1 cellular context compared by ENCODE assay signal in the genomic region with DNA sequence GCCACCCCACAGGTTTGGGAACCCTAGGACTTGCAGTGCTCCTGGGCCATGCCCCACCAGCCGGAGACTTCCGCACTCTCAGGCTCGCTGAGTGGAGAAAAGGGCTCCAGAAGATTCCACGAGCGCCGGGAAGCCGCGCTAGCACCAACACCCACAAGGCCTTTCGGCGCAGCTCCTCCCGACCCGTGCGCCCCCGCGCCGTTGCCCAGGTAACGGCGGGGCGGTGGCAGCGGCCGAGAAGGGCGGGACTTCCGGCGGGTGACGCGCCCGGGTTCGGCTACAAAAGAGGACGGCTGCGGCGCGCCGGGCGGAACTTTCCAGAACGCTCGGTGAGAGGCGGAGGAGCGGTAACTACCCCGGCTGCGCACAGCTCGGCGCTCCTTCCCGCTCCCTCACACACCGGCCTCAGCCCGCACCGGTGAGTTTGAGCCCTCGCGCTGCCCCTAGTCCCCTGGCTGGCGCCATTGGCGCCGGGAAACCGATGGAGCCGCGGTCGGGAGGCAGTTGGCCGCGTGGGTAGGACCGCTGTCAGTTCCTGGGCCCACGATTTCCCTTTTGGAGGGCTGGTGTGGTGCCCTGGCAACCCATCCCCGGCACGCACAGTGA.
TF ChIP-seq lines count a peak whose summit lies in the region.

A gene (plus strand): TSS at position 308 of the 606 bp plus-strand sequence. CDS start 1,212 bp downstream, outside the sequence.

TF ChIP-seq in K562, 482 proteins besides CTCF, POLR2A, EP300 and RAD21 (continued from another document and continues in another):
- TF ChIP-seq, protein P1, sequence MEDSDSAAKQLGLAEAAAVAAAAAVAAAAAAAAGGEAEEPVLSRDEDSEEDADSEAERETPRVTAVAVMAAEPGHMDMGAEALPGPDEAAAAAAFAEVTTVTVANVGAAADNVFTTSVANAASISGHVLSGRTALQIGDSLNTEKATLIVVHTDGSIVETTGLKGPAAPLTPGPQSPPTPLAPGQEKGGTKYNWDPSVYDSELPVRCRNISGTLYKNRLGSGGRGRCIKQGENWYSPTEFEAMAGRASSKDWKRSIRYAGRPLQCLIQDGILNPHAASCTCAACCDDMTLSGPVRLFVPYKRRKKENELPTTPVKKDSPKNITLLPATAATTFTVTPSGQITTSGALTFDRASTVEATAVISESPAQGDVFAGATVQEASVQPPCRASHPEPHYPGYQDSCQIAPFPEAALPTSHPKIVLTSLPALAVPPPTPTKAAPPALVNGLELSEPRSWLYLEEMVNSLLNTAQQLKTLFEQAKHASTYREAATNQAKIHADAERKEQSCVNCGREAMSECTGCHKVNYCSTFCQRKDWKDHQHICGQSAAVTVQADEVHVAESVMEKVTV (CRISPR knock-in tag; IDR thresholded peaks at IDR 0.05) = no peak
- TF ChIP-seq HIVEP1 (CRISPR knock-in tag; IDR thresholded peaks at IDR 0.05) (no peak), FOXK1 (CRISPR knock-in tag; IDR thresholded peaks at IDR 0.05; ENCODE audit: borderline replicate concordance) (0 out of 2 replicates have a peak, but pooled peaks have one; percentile 17), TGIF2 (CRISPR knock-in tag; IDR thresholded peaks at IDR 0.05) (0 out of 2 replicates have a peak, but pooled peaks have one; percentile 20), KAT8 (IDR thresholded peaks at IDR 0.05; ENCODE audit: low read depth) (no peak), ZZZ3 (IDR thresholded peaks at IDR 0.05) (no peak), PCBP2 (IDR thresholded peaks at IDR 0.05; ENCODE audit: low read depth, low read length, poor library complexity, severe bottlenecking) (peak; percentile 38), PURB (CRISPR knock-in tag; IDR thresholded peaks at IDR 0.05; ENCODE audit: low read depth) (no peak), GATAD2A (IDR thresholded peaks at IDR 0.05) (no peak), ZKSCAN8 (CRISPR knock-in tag; IDR thresholded peaks at IDR 0.05) (no peak), POLR2AphosphoS5 (IDR thresholded peaks at IDR 0.05; ENCODE audit: control insufficient read depth, insufficient read depth, low read depth, low read length) (peak; percentile 92), NCOA1 (IDR thresholded peaks at IDR 0.05; ENCODE audit: low read depth) (no peak), GABPB2 (CRISPR knock-in tag; conservative IDR thresholded peaks at IDR 0.05) (no peak), SMAD3 (CRISPR knock-in tag; conservative IDR thresholded peaks at IDR 0.05) (no peak), ARID2 (IDR thresholded peaks at IDR 0.05) (no peak), POU5F1 (IDR thresholded peaks at IDR 0.05; ENCODE audit: borderline replicate concordance, low read depth, low read length, partially characterized antibody) (no peak), MCM5 (IDR thresholded peaks at IDR 0.05; ENCODE audit: low read depth) (no peak), FUS (optimal IDR thresholded peaks at IDR 0.05; ENCODE audit: low read depth, low read length) (peak; percentile 64), ZNF780A (CRISPR knock-in tag; IDR thresholded peaks at IDR 0.05) (no peak), SMARCC2 (IDR thresholded peaks at IDR 0.05; ENCODE audit: low read depth) (no peak), HNRNPL (IDR thresholded peaks at IDR 0.05; ENCODE audit: low read depth, low read length) (peak; percentile 35; the same call in 1 of the 2 replicates), GATA2 (CRISPR knock-in tag; IDR thresholded peaks at IDR 0.05) (no peak), TEAD2 (tag; IDR thresholded peaks at IDR 0.05) (no peak), EZH2 (IDR thresholded peaks at IDR 0.05; ENCODE audit: borderline replicate concordance, low read depth, low read length) (no peak), IRF2 (CRISPR knock-in tag; IDR thresholded peaks at IDR 0.05) (no peak), CBFB (CRISPR knock-in tag; IDR thresholded peaks at IDR 0.05) (no peak), MYNN (IDR thresholded peaks at IDR 0.05) (no peak), MYNN (CRISPR knock-in tag; IDR thresholded peaks at IDR 0.05) (no peak), GATAD2B (IDR thresholded peaks at IDR 0.05; ENCODE audit: borderline replicate concordance) (no peak), KDM5B (IDR thresholded peaks at IDR 0.05; ENCODE audit: insufficient replicate concordance, low read depth, low read length) (peak; percentile 97), HMG20A (CRISPR knock-in tag; conservative IDR thresholded peaks at IDR 0.05) (no peak), CBFA2T3 (IDR thresholded peaks at IDR 0.05) (no peak), PHB2 (IDR thresholded peaks at IDR 0.05; ENCODE audit: low read depth) (no peak), PTBP1 (IDR thresholded peaks at IDR 0.05; ENCODE audit: low read depth, low read length) (no peak), CHD2 (IDR thresholded peaks at IDR 0.05; ENCODE audit: low read depth, low read length) (no peak), SMARCA4 (IDR thresholded peaks at IDR 0.05) (no peak), ZNF699 (CRISPR knock-in tag; IDR thresholded peaks at IDR 0.05; ENCODE audit: insufficient replicate concordance) (no peak), SLC30A9 (CRISPR knock-in tag; IDR thresholded peaks at IDR 0.05) (no peak), ZNF431 (CRISPR knock-in tag; IDR thresholded peaks at IDR 0.05) (no peak), ZFP30 (CRISPR knock-in tag; IDR thresholded peaks at IDR 0.05; ENCODE audit: borderline replicate concordance) (no peak), SREBF1 (IDR thresholded peaks at IDR 0.05; ENCODE audit: borderline replicate concordance, low read depth, low read length) (no peak), ZNF76 (CRISPR knock-in tag; IDR thresholded peaks at IDR 0.05; ENCODE audit: borderline replicate concordance) (no peak), POLR3G (IDR thresholded peaks at IDR 0.05; ENCODE audit: extremely low read depth, insufficient read length, insufficient replicate concordance) (no peak), BCOR (IDR thresholded peaks at IDR 0.05) (no peak), ZNF311 (CRISPR knock-in tag; IDR thresholded peaks at IDR 0.05) (no peak), DACH1 (IDR thresholded peaks at IDR 0.05; ENCODE audit: partially characterized antibody) (no peak), ZNF324 (CRISPR knock-in tag; IDR thresholded peaks at IDR 0.05) (no peak), ZNF707 (CRISPR knock-in tag; conservative IDR thresholded peaks at IDR 0.05) (no peak), KAT2B (IDR thresholded peaks at IDR 0.05; ENCODE audit: low read depth, low read length) (no peak), SAFB2 (IDR thresholded peaks at IDR 0.05; ENCODE audit: borderline replicate concordance, low read depth, low read length, severe bottlenecking) (no peak), EGR1 (conservative IDR thresholded peaks at IDR 0.05) (peak; percentile 94), CREM (IDR thresholded peaks at IDR 0.05; ENCODE audit: low read depth) (peak; percentile 85), KLF1 (tag; IDR thresholded peaks at IDR 0.05) (peak; percentile 66; the same call in 1 of the 2 replicates)
- TF ChIP-seq, protein P2, sequence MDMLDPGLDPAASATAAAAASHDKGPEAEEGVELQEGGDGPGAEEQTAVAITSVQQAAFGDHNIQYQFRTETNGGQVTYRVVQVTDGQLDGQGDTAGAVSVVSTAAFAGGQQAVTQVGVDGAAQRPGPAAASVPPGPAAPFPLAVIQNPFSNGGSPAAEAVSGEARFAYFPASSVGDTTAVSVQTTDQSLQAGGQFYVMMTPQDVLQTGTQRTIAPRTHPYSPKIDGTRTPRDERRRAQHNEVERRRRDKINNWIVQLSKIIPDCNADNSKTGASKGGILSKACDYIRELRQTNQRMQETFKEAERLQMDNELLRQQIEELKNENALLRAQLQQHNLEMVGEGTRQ (CRISPR knock-in tag; IDR thresholded peaks at IDR 0.05) = no peak
- TF ChIP-seq, protein P3, sequence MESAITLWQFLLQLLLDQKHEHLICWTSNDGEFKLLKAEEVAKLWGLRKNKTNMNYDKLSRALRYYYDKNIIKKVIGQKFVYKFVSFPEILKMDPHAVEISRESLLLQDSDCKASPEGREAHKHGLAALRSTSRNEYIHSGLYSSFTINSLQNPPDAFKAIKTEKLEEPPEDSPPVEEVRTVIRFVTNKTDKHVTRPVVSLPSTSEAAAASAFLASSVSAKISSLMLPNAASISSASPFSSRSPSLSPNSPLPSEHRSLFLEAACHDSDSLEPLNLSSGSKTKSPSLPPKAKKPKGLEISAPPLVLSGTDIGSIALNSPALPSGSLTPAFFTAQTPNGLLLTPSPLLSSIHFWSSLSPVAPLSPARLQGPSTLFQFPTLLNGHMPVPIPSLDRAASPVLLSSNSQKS (CRISPR knock-in tag; IDR thresholded peaks at IDR 0.05) = no peak
- TF ChIP-seq, protein P4, sequence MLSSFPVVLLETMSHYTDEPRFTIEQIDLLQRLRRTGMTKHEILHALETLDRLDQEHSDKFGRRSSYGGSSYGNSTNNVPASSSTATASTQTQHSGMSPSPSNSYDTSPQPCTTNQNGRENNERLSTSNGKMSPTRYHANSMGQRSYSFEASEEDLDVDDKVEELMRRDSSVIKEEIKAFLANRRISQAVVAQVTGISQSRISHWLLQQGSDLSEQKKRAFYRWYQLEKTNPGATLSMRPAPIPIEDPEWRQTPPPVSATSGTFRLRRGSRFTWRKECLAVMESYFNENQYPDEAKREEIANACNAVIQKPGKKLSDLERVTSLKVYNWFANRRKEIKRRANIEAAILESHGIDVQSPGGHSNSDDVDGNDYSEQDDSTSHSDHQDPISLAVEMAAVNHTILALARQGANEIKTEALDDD (IDR thresholded peaks at IDR 0.05) = no peak
- TF ChIP-seq, protein P5, sequence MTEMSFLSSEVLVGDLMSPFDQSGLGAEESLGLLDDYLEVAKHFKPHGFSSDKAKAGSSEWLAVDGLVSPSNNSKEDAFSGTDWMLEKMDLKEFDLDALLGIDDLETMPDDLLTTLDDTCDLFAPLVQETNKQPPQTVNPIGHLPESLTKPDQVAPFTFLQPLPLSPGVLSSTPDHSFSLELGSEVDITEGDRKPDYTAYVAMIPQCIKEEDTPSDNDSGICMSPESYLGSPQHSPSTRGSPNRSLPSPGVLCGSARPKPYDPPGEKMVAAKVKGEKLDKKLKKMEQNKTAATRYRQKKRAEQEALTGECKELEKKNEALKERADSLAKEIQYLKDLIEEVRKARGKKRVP (CRISPR knock-in tag; IDR thresholded peaks at IDR 0.05) = no peak
- TF ChIP-seq, protein P6, sequence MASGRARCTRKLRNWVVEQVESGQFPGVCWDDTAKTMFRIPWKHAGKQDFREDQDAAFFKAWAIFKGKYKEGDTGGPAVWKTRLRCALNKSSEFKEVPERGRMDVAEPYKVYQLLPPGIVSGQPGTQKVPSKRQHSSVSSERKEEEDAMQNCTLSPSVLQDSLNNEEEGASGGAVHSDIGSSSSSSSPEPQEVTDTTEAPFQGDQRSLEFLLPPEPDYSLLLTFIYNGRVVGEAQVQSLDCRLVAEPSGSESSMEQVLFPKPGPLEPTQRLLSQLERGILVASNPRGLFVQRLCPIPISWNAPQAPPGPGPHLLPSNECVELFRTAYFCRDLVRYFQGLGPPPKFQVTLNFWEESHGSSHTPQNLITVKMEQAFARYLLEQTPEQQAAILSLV (tag; IDR thresholded peaks at IDR 0.05) = no peak
- TF ChIP-seq, protein P7, sequence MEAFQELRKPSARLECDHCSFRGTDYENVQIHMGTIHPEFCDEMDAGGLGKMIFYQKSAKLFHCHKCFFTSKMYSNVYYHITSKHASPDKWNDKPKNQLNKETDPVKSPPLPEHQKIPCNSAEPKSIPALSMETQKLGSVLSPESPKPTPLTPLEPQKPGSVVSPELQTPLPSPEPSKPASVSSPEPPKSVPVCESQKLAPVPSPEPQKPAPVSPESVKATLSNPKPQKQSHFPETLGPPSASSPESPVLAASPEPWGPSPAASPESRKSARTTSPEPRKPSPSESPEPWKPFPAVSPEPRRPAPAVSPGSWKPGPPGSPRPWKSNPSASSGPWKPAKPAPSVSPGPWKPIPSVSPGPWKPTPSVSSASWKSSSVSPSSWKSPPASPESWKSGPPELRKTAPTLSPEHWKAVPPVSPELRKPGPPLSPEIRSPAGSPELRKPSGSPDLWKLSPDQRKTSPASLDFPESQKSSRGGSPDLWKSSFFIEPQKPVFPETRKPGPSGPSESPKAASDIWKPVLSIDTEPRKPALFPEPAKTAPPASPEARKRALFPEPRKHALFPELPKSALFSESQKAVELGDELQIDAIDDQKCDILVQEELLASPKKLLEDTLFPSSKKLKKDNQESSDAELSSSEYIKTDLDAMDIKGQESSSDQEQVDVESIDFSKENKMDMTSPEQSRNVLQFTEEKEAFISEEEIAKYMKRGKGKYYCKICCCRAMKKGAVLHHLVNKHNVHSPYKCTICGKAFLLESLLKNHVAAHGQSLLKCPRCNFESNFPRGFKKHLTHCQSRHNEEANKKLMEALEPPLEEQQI (IDR thresholded peaks at IDR 0.05) = no peak
- TF ChIP-seq, protein P8, sequence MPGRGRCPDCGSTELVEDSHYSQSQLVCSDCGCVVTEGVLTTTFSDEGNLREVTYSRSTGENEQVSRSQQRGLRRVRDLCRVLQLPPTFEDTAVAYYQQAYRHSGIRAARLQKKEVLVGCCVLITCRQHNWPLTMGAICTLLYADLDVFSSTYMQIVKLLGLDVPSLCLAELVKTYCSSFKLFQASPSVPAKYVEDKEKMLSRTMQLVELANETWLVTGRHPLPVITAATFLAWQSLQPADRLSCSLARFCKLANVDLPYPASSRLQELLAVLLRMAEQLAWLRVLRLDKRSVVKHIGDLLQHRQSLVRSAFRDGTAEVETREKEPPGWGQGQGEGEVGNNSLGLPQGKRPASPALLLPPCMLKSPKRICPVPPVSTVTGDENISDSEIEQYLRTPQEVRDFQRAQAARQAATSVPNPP (IDR thresholded peaks at IDR 0.05; ENCODE audit: borderline replicate concordance, insufficient read depth, insufficient read length) = no peak
- TF ChIP-seq, protein P9, sequence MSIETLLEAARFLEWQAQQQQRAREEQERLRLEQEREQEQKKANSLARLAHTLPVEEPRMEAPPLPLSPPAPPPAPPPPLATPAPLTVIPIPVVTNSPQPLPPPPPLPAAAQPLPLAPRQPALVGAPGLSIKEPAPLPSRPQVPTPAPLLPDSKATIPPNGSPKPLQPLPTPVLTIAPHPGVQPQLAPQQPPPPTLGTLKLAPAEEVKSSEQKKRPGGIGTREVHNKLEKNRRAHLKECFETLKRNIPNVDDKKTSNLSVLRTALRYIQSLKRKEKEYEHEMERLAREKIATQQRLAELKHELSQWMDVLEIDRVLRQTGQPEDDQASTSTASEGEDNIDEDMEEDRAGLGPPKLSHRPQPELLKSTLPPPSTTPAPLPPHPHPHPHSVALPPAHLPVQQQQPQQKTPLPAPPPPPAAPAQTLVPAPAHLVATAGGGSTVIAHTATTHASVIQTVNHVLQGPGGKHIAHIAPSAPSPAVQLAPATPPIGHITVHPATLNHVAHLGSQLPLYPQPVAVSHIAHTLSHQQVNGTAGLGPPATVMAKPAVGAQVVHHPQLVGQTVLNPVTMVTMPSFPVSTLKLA (conservative IDR thresholded peaks at IDR 0.05) = peak; percentile 54 to 74; a peak in 3 of 4 replicates
